1 cellular context compared by ENCODE assay signal in genomic region chr1:192564099-192564498, GRCh38.
TF ChIP-seq lines count a peak whose summit lies in the region.

No MANE protein-coding gene starts in this region.

TF ChIP-seq in HepG2, 621 proteins besides CTCF, POLR2A, EP300 and RAD21 (continued from another document):
- TF ChIP-seq ZSCAN20 (CRISPR knock-in tag; IDR thresholded peaks at IDR 0.05; ENCODE audit: borderline replicate concordance) (no peak), ATF4 (CRISPR knock-in tag; IDR thresholded peaks at IDR 0.05) (no peak), ZNF276 (CRISPR knock-in tag; IDR thresholded peaks at IDR 0.05; ENCODE audit: low read depth) (no peak), ZNF260 (CRISPR knock-in tag; IDR thresholded peaks at IDR 0.05; ENCODE audit: borderline replicate concordance, low read depth) (no peak), NR2F6 (IDR thresholded peaks at IDR 0.05) (peak; percentile 38; the same call in 1 of the 2 replicates), NR2F6 (CRISPR knock-in tag; IDR thresholded peaks at IDR 0.05) (no peak), RXRA (CRISPR knock-in tag; IDR thresholded peaks at IDR 0.05) (no peak), ZNF484 (CRISPR knock-in tag; IDR thresholded peaks at IDR 0.05; ENCODE audit: borderline replicate concordance, low read depth) (no peak), TRIM24 (CRISPR knock-in tag; IDR thresholded peaks at IDR 0.05) (no peak), ZBTB14 (CRISPR knock-in tag; IDR thresholded peaks at IDR 0.05) (no peak), ZFP37 (CRISPR knock-in tag; IDR thresholded peaks at IDR 0.05; ENCODE audit: borderline replicate concordance) (no peak), GRHL1 (CRISPR knock-in tag; conservative IDR thresholded peaks at IDR 0.05) (no peak), THAP11 (CRISPR knock-in tag; IDR thresholded peaks at IDR 0.05) (no peak), ZNF543 (CRISPR knock-in tag; IDR thresholded peaks at IDR 0.05) (no peak), SP4 (CRISPR knock-in tag; IDR thresholded peaks at IDR 0.05) (no peak), ZNF615 (CRISPR knock-in tag; IDR thresholded peaks at IDR 0.05; ENCODE audit: borderline replicate concordance) (no peak)
